Comparison of ENCODE assay signal across 11 cellular contexts in the genomic region with DNA sequence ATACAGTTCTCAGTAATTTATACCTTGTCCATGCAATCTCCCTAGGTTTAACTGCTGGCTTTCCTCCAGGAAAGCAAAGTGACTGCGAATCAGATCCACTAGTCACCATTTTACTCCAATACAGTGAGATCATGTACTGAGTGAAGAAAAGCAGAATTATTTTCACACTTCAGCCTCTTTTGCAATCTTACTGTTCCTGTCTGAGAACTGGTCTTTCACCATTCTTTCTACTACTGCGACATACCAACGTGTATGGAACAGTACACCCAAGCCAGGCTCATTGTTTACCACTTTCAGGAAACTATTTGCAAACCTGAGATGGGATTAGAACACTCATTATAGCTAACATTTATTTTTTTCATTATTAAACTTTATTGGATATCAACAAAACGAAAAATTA.
"Had no signal": no experiment of that assay in that cellular context is flagged by ENCODE, and none has a peak within 500 bp of the region (broad histone marks: within the 10 kb centered on the region; RNA-seq: fewer than 3 reads in every experiment).

No MANE protein-coding gene starts in this region.

- H3K27ac ChIP-seq: colonic mucosa, neural progenitor cell, parathyroid adenoma, stomach, thoracic aorta, vagina had no signal

- ATAC-seq: WTC11 had no signal

- DNase-seq: activated CD4-positive, alpha-beta T cell treated with anti-CD3 and anti-CD28 coated beads, Interleukin-2, amount 10 ng/mL, durations not matched to agents 24 days and 14 days; activated naive CD4-positive, alpha-beta T cell; colonic mucosa; midbrain; retina; stomach had no signal

- H3K9me3 ChIP-seq: colonic mucosa, stomach, thoracic aorta, vagina had no signal

- H3K4me3 ChIP-seq: colonic mucosa, neural progenitor cell, stomach, thoracic aorta, vagina had no signal

- H3K36me3 ChIP-seq: colonic mucosa, neural progenitor cell, stomach, thoracic aorta, vagina had no signal

- H3K27me3 ChIP-seq: colonic mucosa, neural progenitor cell, stomach, vagina had no signal

- H3K4me1 ChIP-seq: colonic mucosa, neural progenitor cell, parathyroid adenoma, stomach, vagina had no signal
